ENCODE assay signal across 1 cellular context in genomic region chr12:95214466-95214865, GRCh38.
TF ChIP-seq lines count a peak whose summit lies in the region.

No MANE protein-coding gene starts in this region.

TF ChIP-seq in neural cell, 6 proteins besides CTCF, POLR2A, EP300 and RAD21 (continued from another document):
- TF ChIP-seq, protein P1, sequence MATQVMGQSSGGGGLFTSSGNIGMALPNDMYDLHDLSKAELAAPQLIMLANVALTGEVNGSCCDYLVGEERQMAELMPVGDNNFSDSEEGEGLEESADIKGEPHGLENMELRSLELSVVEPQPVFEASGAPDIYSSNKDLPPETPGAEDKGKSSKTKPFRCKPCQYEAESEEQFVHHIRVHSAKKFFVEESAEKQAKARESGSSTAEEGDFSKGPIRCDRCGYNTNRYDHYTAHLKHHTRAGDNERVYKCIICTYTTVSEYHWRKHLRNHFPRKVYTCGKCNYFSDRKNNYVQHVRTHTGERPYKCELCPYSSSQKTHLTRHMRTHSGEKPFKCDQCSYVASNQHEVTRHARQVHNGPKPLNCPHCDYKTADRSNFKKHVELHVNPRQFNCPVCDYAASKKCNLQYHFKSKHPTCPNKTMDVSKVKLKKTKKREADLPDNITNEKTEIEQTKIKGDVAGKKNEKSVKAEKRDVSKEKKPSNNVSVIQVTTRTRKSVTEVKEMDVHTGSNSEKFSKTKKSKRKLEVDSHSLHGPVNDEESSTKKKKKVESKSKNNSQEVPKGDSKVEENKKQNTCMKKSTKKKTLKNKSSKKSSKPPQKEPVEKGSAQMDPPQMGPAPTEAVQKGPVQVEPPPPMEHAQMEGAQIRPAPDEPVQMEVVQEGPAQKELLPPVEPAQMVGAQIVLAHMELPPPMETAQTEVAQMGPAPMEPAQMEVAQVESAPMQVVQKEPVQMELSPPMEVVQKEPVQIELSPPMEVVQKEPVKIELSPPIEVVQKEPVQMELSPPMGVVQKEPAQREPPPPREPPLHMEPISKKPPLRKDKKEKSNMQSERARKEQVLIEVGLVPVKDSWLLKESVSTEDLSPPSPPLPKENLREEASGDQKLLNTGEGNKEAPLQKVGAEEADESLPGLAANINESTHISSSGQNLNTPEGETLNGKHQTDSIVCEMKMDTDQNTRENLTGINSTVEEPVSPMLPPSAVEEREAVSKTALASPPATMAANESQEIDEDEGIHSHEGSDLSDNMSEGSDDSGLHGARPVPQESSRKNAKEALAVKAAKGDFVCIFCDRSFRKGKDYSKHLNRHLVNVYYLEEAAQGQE (IDR thresholded peaks at IDR 0.05; ENCODE audit: borderline replicate concordance) = no peak
- no peak for TF ChIP-seq EZH2 (IDR thresholded peaks at IDR 0.05; ENCODE audit: borderline replicate concordance, insufficient read depth, low read length, poor library complexity, severe bottlenecking)
- no peak for TF ChIP-seq TAF1 (IDR thresholded peaks at IDR 0.05; ENCODE audit: low read depth)
- TF ChIP-seq POLR2AphosphoS5 (IDR thresholded peaks at IDR 0.05) = no peak
- no peak for TF ChIP-seq SMC3 (conservative IDR thresholded peaks at IDR 0.05; ENCODE audit: poor library complexity)
